16 cellular contexts compared by ENCODE assay signal in genomic region chr5:66647146-66647856, GRCh38. TPM values are rescaled to one million over a fixed set of nuclear protein-coding genes. Genes with fewer than 3 reads are reported as not detected.
A peak's percentile ranks its signal among the peaks of the same experiment; 100 is the strongest.
DNase-seq lines count a peak whose midpoint lies in the region; ATAC-seq and TF ChIP-seq lines count a peak whose summit lies in the region.
"Had no signal": no experiment of that assay in that cellular context is flagged by ENCODE, and none has a peak within 500 bp of the region (broad histone marks: within the 10 kb centered on the region; RNA-seq: fewer than 3 reads in every experiment).

No MANE protein-coding gene starts in this region.

- H3K4me3 ChIP-seq in adrenal gland (peak overlapping the region in 1 of 4 donors; percentile 12), right cardiac atrium (ENCODE audit: low read length) (no peak overlapping the region), gastrocnemius medialis (no peak overlapping the region)
- H3K4me3 ChIP-seq: BLaER1, GM23338 had no signal

- 40 to 52% (median 45%) methylated on average over 3 of the region's 3 CpGs for WGBS in adrenal gland, 4 donors
- WGBS in right cardiac atrium = 50% methylated on average over 3 of the region's 3 CpGs

- ATAC-seq in right cardiac atrium = peak; percentile 44 to 53
- peak; percentile 53 to 63 for ATAC-seq in gastrocnemius medialis
- ATAC-seq in GM19455 (IDR thresholded peaks at IDR 0.05; ENCODE audit: unreplicated experiment) = no peak
- ATAC-seq in CD4-positive, alpha-beta T cell (ENCODE audit: poor library complexity) = no peak
- ATAC-seq: GM23338, Panc1 had no signal

- peak overlapping the region; percentile 17 to 78 (median 68) for H3K27ac ChIP-seq in adrenal gland
- H3K27ac ChIP-seq in right cardiac atrium (ENCODE audit: low read length) = no peak overlapping the region
- H3K27ac ChIP-seq in gastrocnemius medialis = no peak overlapping the region
- H3K27ac ChIP-seq in CD4-positive, alpha-beta T cell (ENCODE audit: low read depth, low read length) = no peak overlapping the region
- H3K27ac ChIP-seq: 22Rv1, BLaER1 had no signal

- H3K27ac Mint-ChIP-seq in CD4-positive, alpha-beta T cell = no peak overlapping the region
- H3K27ac Mint-ChIP-seq: GM23338 had no signal

- H3K27me3 Mint-ChIP-seq in CD4-positive, alpha-beta T cell = no peaks in the 10 kb centered on the region

- DNase-seq in DMS53 (lab: John Stamatoyannopoulos, UW) (peak; percentile 25), DMS53 treated with DMSO at 0.1 percent for 48 hours (lab: John Stamatoyannopoulos, UW; ENCODE audit: unreplicated experiment) (no peak), adrenal gland (peak in 3 of 7 donors; percentile 41 to 59 (median 59)), right cardiac atrium (no peak), gastrocnemius medialis (no peak), GM10248 (ENCODE audit: extremely low spot score) (no peak)
- DNase-seq in CD4-positive, alpha-beta T cell = no peak
- DNase-seq: KG1, NCI-H1092 treated with DMSO at 0.1 percent for 48 hours, NCI-H1694, NCI-H446 had no signal

- no peaks in the 10 kb centered on the region for H3K4me1 Mint-ChIP-seq in CD4-positive, alpha-beta T cell (ENCODE audit: low read depth)

- TF ChIP-seq CTCF in adrenal gland (IDR thresholded peaks at IDR 0.05) = no peak
- TF ChIP-seq CTCF in gastrocnemius medialis (IDR thresholded peaks at IDR 0.05 in 4 of 5, conservative IDR thresholded peaks at IDR 0.05 in 1 of 5) = no peak
- no peak for TF ChIP-seq CTCF in GM10248 (IDR thresholded peaks at IDR 0.05; ENCODE audit: control extremely low read depth, extremely low read depth, low read depth, missing control alignments)
- TF ChIP-seq CTCF in CD4-positive, alpha-beta T cell (IDR thresholded peaks at IDR 0.05) = no peak

- TF ChIP-seq POLR2A in adrenal gland (IDR thresholded peaks at IDR 0.05) = no peak
- no peak for TF ChIP-seq POLR2A in gastrocnemius medialis (IDR thresholded peaks at IDR 0.05)

- H3K9me3 ChIP-seq in adrenal gland (replicated peaks in 1 of 3) (peaks cover 0 to 1% (median 0%) of the 10 kb centered on the region in 3 donors), right cardiac atrium (ENCODE audit: control insufficient read depth, low read length) (no peaks in the 10 kb centered on the region), gastrocnemius medialis (no peaks in the 10 kb centered on the region)
- no peaks in the 10 kb centered on the region for H3K9me3 ChIP-seq in CD4-positive, alpha-beta T cell (ENCODE audit: control insufficient read depth, low read length)

- intact Hi-C loops in adrenal gland (cut with DNase I) = no loop called here
- intact Hi-C loops in right cardiac atrium (cut with DNase I) = no loop called here
- intact Hi-C loops in gastrocnemius medialis (cut with DNase I; ENCODE audit: low total_unique reads) = no loop called here
- intact Hi-C loops in CD4-positive, alpha-beta T cell (cut with DNase I, micrococcal nuclease) = no loop called here

- H3K9me3 Mint-ChIP-seq in CD4-positive, alpha-beta T cell = no peaks in the 10 kb centered on the region

- CTCF ChIA-PET in GM10248 (lab: Yijun Ruan, JAX) = interaction anchor here (1.5 kb wide), 1 partner anchor 341 kb away, joined by 4 read pairs; no protein-coding TSS in a partner anchor
- CTCF ChIA-PET in CD4-positive, alpha-beta T cell (lab: Charles Lee) = no interaction called here

- H3K27me3 ChIP-seq in adrenal gland = no peaks in the 10 kb centered on the region
- H3K27me3 ChIP-seq in right cardiac atrium (ENCODE audit: control insufficient read depth, insufficient read depth) = no peaks in the 10 kb centered on the region
- H3K27me3 ChIP-seq in gastrocnemius medialis = no peaks in the 10 kb centered on the region
- no peaks in the 10 kb centered on the region for H3K27me3 ChIP-seq in CD4-positive, alpha-beta T cell (ENCODE audit: control insufficient read depth, insufficient read depth, low read length)
- H3K27me3 ChIP-seq: BLaER1 had no signal

- in situ Hi-C loops in gastrocnemius medialis (cut with MboI; ENCODE audit: low sequenced_read_pairs in 4 of 4) = no loop called here

- H3K36me3 ChIP-seq in adrenal gland (replicated peaks in 1 of 2) = no peaks in the 10 kb centered on the region
- H3K36me3 ChIP-seq in gastrocnemius medialis = no peaks in the 10 kb centered on the region
- H3K36me3 ChIP-seq: BLaER1 had no signal

- POLR2A ChIA-PET in GM10248 (lab: Yijun Ruan, JAX) = no interaction called here
- POLR2A ChIA-PET in CD4-positive, alpha-beta T cell (lab: Charles Lee) = no interaction called here

- no peaks in the 10 kb centered on the region for H3K36me3 Mint-ChIP-seq in CD4-positive, alpha-beta T cell (ENCODE audit: low read depth)

- H3K4me1 ChIP-seq in adrenal gland (replicated peaks in 1 of 2) = peaks cover 20 to 23% of the 10 kb centered on the region in 2 donors
- no peaks in the 10 kb centered on the region for H3K4me1 ChIP-seq in right cardiac atrium (ENCODE audit: control insufficient read depth, insufficient read depth, low read length)
- H3K4me1 ChIP-seq in gastrocnemius medialis = no peaks in the 10 kb centered on the region
- H3K4me1 ChIP-seq: BLaER1 had no signal

- H3K4me3 Mint-ChIP-seq in CD4-positive, alpha-beta T cell = no peak overlapping the region
- H3K4me3 Mint-ChIP-seq: GM23338 had no signal

RNA-seq across cellular contexts. Expression of gene MAST4, which starts 51.1 kb away (rescaled TPM):
- total RNA-seq in adrenal gland (10 to 100 TPM; 27.6 to 95.0 (median 55.8) TPM), right cardiac atrium (10 to 100 TPM; 46.8 to 71.5 (median 57.1) TPM), gastrocnemius medialis (10 to 100 TPM; 24.1 to 42.0 (median 38.5) TPM)
- polyA plus RNA-seq in adrenal gland (10 to 100 TPM; 12.3 to 18.2 (median 15.4) TPM), right cardiac atrium (18.9 TPM)
- total RNA-seq in CD4-positive, alpha-beta T cell = 10 to 100 TPM; 21.3 to 21.6 TPM

Comparison
In these comparisons a context has a peak if more than half of its experiments do, and no peak if none do; other contexts are left out.
1. H3K27ac ChIP-seq: peak in adrenal gland (5 of 5); none in right cardiac atrium (single experiment), gastrocnemius medialis (0 of 4) and CD4-positive, alpha-beta T cell (single experiment).
2. ATAC-seq: peak in right cardiac atrium (2 of 2) and gastrocnemius medialis (2 of 2); none in GM19455 (single experiment) and CD4-positive, alpha-beta T cell (single experiment).